In the genomic region with DNA sequence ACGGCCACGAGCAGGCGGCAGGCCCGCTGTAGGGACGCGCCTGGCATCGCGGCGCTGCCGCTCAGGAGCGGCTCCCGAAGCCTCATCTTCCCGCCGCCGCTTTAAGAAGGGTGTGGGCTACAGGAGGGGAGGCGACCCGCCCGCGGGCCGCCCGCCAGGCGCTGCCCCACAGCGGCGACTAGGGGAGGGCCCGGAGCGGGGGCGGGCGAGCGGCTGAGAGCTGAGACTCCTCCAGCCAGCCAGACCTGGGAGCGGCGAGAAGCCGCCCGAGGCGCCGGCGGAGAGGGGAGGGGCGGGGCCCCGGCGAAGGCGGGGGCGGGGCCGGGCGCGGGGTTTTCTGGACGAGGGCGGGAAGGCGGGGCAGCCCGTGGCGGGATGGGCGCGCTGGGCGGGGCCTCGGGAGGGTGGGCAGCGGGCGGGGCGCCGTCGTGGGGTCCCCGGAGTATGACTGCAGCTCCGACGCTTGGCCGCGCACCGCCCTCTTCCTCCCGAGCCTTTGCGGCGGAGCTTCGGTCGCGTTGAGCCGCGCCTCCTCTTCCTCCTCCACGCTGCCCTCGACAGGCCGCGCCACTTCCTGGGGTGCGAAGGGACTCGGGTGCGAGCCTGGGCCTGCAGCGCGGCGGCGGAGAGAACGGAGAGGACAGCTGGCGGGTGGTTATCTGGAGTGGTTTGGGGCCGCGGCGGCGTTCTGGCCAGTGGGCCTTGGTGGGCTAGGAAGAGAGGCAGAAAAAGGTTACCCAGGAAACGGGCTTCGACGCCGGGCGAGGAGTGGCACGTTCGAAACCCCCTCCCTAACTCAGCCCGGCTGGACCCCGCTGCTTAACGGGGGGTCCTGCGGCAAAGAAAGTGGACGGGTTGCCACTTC, we compare ENCODE assay signal across 1 cellular context.
A peak's percentile ranks its signal among the peaks of the same experiment; 100 is the strongest.
TF ChIP-seq lines count a peak whose summit lies in the region.

A gene with protein sequence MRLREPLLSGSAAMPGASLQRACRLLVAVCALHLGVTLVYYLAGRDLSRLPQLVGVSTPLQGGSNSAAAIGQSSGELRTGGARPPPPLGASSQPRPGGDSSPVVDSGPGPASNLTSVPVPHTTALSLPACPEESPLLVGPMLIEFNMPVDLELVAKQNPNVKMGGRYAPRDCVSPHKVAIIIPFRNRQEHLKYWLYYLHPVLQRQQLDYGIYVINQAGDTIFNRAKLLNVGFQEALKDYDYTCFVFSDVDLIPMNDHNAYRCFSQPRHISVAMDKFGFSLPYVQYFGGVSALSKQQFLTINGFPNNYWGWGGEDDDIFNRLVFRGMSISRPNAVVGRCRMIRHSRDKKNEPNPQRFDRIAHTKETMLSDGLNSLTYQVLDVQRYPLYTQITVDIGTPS (minus strand): TSS at position 253 of the 865 bp plus-strand sequence. CDS start 167 bp downstream, at position 86.

TF ChIP-seq in K562, 482 proteins besides CTCF, POLR2A, EP300 and RAD21 (continued from another document and continues in another):
- TF ChIP-seq, protein P1, sequence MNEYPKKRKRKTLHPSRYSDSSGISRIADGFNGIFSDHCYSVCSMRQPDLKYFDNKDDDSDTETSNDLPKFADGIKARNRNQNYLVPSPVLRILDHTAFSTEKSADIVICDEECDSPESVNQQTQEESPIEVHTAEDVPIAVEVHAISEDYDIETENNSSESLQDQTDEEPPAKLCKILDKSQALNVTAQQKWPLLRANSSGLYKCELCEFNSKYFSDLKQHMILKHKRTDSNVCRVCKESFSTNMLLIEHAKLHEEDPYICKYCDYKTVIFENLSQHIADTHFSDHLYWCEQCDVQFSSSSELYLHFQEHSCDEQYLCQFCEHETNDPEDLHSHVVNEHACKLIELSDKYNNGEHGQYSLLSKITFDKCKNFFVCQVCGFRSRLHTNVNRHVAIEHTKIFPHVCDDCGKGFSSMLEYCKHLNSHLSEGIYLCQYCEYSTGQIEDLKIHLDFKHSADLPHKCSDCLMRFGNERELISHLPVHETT (CRISPR knock-in tag; conservative IDR thresholded peaks at IDR 0.05 in 1 of 2, IDR thresholded peaks at IDR 0.05 in 1 of 2) = peak in 1 of 2 experiments; percentile 39; a peak in 1 of 4 replicates
- TF ChIP-seq NFIC (IDR thresholded peaks at IDR 0.05) (peak; percentile 39), ZNF668 (CRISPR knock-in tag; IDR thresholded peaks at IDR 0.05) (no peak), HMGN3 (IDR thresholded peaks at IDR 0.05; ENCODE audit: borderline replicate concordance, extremely low read depth, insufficient read length, low read depth, low read length) (peak; percentile 43), TCF7 (IDR thresholded peaks at IDR 0.05; ENCODE audit: borderline replicate concordance) (no peak), RBFOX2 (IDR thresholded peaks at IDR 0.05; ENCODE audit: low read depth, low read length) (peak; percentile 85), TCF3 (CRISPR knock-in tag; IDR thresholded peaks at IDR 0.05) (no peak), CHD1 (IDR thresholded peaks at IDR 0.05; ENCODE audit: low read length) (peak; percentile 47), FOXA3 (CRISPR knock-in tag; conservative IDR thresholded peaks at IDR 0.05 in 1 of 2, IDR thresholded peaks at IDR 0.05 in 1 of 2) (no peak), SPI1 (IDR thresholded peaks at IDR 0.05; ENCODE audit: borderline replicate concordance, low read depth, low read length) (no peak), ELF4 (CRISPR knock-in tag; IDR thresholded peaks at IDR 0.05) (peak; percentile 35; the same call in 1 of the 2 replicates), ZNF766 (CRISPR knock-in tag; conservative IDR thresholded peaks at IDR 0.05) (peak; percentile 51; the same call in 1 of the 2 replicates), ZNF12 (CRISPR knock-in tag; IDR thresholded peaks at IDR 0.05) (no peak), KLF16 (IDR thresholded peaks at IDR 0.05) (no peak), NCOA6 (IDR thresholded peaks at IDR 0.05) (no peak), HDAC8 (tag; IDR thresholded peaks at IDR 0.05) (0 out of 2 replicates have a peak, but pooled peaks have one; percentile 46), ZNF707 (CRISPR knock-in tag; conservative IDR thresholded peaks at IDR 0.05) (no peak), EGR1 (conservative IDR thresholded peaks at IDR 0.05) (peak; percentile 84), POLR2B (IDR thresholded peaks at IDR 0.05; ENCODE audit: low read depth, partially characterized antibody) (peak; percentile 18), HNRNPL (IDR thresholded peaks at IDR 0.05; ENCODE audit: low read depth, low read length) (0 out of 2 replicates have a peak, but pooled peaks have one; percentile 27), POLR3G (IDR thresholded peaks at IDR 0.05; ENCODE audit: extremely low read depth, insufficient read length, insufficient replicate concordance) (no peak), MYNN (IDR thresholded peaks at IDR 0.05) (no peak), MYNN (CRISPR knock-in tag; IDR thresholded peaks at IDR 0.05) (no peak), PHF8 (IDR thresholded peaks at IDR 0.05; ENCODE audit: borderline replicate concordance, low read length) (peak; percentile 62; the same call in 1 of the 2 replicates), FOXK1 (CRISPR knock-in tag; IDR thresholded peaks at IDR 0.05; ENCODE audit: borderline replicate concordance) (0 out of 2 replicates have a peak, but pooled peaks have one; percentile 58)
- TF ChIP-seq, protein P2, sequence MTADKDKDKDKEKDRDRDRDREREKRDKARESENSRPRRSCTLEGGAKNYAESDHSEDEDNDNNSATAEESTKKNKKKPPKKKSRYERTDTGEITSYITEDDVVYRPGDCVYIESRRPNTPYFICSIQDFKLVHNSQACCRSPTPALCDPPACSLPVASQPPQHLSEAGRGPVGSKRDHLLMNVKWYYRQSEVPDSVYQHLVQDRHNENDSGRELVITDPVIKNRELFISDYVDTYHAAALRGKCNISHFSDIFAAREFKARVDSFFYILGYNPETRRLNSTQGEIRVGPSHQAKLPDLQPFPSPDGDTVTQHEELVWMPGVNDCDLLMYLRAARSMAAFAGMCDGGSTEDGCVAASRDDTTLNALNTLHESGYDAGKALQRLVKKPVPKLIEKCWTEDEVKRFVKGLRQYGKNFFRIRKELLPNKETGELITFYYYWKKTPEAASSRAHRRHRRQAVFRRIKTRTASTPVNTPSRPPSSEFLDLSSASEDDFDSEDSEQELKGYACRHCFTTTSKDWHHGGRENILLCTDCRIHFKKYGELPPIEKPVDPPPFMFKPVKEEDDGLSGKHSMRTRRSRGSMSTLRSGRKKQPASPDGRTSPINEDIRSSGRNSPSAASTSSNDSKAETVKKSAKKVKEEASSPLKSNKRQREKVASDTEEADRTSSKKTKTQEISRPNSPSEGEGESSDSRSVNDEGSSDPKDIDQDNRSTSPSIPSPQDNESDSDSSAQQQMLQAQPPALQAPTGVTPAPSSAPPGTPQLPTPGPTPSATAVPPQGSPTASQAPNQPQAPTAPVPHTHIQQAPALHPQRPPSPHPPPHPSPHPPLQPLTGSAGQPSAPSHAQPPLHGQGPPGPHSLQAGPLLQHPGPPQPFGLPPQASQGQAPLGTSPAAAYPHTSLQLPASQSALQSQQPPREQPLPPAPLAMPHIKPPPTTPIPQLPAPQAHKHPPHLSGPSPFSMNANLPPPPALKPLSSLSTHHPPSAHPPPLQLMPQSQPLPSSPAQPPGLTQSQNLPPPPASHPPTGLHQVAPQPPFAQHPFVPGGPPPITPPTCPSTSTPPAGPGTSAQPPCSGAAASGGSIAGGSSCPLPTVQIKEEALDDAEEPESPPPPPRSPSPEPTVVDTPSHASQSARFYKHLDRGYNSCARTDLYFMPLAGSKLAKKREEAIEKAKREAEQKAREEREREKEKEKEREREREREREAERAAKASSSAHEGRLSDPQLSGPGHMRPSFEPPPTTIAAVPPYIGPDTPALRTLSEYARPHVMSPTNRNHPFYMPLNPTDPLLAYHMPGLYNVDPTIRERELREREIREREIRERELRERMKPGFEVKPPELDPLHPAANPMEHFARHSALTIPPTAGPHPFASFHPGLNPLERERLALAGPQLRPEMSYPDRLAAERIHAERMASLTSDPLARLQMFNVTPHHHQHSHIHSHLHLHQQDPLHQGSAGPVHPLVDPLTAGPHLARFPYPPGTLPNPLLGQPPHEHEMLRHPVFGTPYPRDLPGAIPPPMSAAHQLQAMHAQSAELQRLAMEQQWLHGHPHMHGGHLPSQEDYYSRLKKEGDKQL (CRISPR knock-in tag; IDR thresholded peaks at IDR 0.05; ENCODE audit: borderline replicate concordance) = no peak
- TF ChIP-seq, protein P3, sequence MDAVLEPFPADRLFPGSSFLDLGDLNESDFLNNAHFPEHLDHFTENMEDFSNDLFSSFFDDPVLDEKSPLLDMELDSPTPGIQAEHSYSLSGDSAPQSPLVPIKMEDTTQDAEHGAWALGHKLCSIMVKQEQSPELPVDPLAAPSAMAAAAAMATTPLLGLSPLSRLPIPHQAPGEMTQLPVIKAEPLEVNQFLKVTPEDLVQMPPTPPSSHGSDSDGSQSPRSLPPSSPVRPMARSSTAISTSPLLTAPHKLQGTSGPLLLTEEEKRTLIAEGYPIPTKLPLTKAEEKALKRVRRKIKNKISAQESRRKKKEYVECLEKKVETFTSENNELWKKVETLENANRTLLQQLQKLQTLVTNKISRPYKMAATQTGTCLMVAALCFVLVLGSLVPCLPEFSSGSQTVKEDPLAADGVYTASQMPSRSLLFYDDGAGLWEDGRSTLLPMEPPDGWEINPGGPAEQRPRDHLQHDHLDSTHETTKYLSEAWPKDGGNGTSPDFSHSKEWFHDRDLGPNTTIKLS (IDR thresholded peaks at IDR 0.05; ENCODE audit: borderline replicate concordance, low read depth) = 0 out of 2 replicates have a peak, but pooled peaks have one; percentile 20
- TF ChIP-seq, protein P4, sequence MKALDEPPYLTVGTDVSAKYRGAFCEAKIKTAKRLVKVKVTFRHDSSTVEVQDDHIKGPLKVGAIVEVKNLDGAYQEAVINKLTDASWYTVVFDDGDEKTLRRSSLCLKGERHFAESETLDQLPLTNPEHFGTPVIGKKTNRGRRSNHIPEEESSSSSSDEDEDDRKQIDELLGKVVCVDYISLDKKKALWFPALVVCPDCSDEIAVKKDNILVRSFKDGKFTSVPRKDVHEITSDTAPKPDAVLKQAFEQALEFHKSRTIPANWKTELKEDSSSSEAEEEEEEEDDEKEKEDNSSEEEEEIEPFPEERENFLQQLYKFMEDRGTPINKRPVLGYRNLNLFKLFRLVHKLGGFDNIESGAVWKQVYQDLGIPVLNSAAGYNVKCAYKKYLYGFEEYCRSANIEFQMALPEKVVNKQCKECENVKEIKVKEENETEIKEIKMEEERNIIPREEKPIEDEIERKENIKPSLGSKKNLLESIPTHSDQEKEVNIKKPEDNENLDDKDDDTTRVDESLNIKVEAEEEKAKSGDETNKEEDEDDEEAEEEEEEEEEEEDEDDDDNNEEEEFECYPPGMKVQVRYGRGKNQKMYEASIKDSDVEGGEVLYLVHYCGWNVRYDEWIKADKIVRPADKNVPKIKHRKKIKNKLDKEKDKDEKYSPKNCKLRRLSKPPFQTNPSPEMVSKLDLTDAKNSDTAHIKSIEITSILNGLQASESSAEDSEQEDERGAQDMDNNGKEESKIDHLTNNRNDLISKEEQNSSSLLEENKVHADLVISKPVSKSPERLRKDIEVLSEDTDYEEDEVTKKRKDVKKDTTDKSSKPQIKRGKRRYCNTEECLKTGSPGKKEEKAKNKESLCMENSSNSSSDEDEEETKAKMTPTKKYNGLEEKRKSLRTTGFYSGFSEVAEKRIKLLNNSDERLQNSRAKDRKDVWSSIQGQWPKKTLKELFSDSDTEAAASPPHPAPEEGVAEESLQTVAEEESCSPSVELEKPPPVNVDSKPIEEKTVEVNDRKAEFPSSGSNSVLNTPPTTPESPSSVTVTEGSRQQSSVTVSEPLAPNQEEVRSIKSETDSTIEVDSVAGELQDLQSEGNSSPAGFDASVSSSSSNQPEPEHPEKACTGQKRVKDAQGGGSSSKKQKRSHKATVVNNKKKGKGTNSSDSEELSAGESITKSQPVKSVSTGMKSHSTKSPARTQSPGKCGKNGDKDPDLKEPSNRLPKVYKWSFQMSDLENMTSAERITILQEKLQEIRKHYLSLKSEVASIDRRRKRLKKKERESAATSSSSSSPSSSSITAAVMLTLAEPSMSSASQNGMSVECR (CRISPR knock-in tag; IDR thresholded peaks at IDR 0.05) = peak; percentile 67; the same call in 1 of the 2 replicates
- TF ChIP-seq, protein P5, sequence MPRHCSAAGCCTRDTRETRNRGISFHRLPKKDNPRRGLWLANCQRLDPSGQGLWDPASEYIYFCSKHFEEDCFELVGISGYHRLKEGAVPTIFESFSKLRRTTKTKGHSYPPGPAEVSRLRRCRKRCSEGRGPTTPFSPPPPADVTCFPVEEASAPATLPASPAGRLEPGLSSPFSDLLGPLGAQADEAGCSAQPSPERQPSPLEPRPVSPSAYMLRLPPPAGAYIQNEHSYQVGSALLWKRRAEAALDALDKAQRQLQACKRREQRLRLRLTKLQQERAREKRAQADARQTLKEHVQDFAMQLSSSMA (CRISPR knock-in tag; IDR thresholded peaks at IDR 0.05) = no peak
